8 cellular contexts compared by ENCODE assay signal in the genomic region with DNA sequence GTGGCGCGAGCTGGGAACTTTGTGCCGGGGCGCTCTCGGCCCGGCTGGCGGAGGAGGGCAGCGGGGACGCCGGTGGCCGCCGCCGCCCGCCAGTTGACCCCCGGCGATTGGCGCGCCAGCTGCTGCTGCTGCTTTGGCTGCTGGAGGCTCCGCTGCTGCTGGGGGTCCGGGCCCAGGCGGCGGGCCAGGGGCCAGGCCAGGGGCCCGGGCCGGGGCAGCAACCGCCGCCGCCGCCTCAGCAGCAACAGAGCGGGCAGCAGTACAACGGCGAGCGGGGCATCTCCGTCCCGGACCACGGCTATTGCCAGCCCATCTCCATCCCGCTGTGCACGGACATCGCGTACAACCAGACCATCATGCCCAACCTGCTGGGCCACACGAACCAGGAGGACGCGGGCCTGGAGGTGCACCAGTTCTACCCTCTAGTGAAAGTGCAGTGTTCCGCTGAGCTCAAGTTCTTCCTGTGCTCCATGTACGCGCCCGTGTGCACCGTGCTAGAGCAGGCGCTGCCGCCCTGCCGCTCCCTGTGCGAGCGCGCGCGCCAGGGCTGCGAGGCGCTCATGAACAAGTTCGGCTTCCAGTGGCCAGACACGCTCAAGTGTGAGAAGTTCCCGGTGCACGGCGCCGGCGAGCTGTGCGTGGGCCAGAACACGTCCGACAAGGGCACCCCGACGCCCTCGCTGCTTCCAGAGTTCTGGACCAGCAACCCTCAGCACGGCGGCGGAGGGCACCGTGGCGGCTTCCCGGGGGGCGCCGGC. TPM values are rescaled to one million over a fixed set of nuclear protein-coding genes. Genes with fewer than 3 reads are reported as not detected.
DNase-seq lines count a peak whose midpoint lies in the region; ATAC-seq and TF ChIP-seq lines count a peak whose summit lies in the region.

No MANE protein-coding gene starts in this region.

- TF ChIP-seq CTCF in GM13977 (IDR thresholded peaks at IDR 0.05; ENCODE audit: extremely low read depth, insufficient read depth, missing control alignments): no peak
- TF ChIP-seq CTCF in WTC11 (IDR thresholded peaks at IDR 0.05): no peak
- no peak for TF ChIP-seq CTCF in fibroblast of the aortic adventitia (IDR thresholded peaks at IDR 0.05; ENCODE audit: insufficient read depth, low read length)
- no peak for TF ChIP-seq CTCF in natural killer cell (IDR thresholded peaks at IDR 0.05)

- H3K4me1 Mint-ChIP-seq in WTC11 (peaks cover 31% of the 10 kb centered on the region), natural killer cell (no peaks in the 10 kb centered on the region)

- intact Hi-C loops in natural killer cell (cut with micrococcal nuclease): no loop called here

- H3K27ac Mint-ChIP-seq in WTC11 (no peak overlapping the region), natural killer cell (no peak overlapping the region)

- H3K9me3 Mint-ChIP-seq in WTC11 (no peaks in the 10 kb centered on the region), natural killer cell (no peaks in the 10 kb centered on the region)

- DNase-seq in ACHN (peak; percentile 76), GM13977 (ENCODE audit: low spot score) (peak; percentile 56), NCI-H146 treated with DMSO at 0.1 percent for 48 hours (lab: John Stamatoyannopoulos, UW; ENCODE audit: unreplicated experiment) (peak; percentile 18), WTC11 (ENCODE audit: low spot score) (peak; percentile 37), fibroblast of the aortic adventitia (ENCODE audit: low read depth) (peak; percentile 74), natural killer cell (no peak), GOT3 (lab: John Stamatoyannopoulos, UW) (no peak)

- CTCF ChIA-PET in WTC11 (lab: Charles Lee): no interaction called here

- in situ Hi-C loops in ACHN (cut with HindIII; ENCODE audit: low pct_ligation_motif_present, low pct_unique_long_range_greater_than_20kb, low sequenced_read_pairs): no loop called here
- in situ Hi-C loops in GM13977 (cut with MboI; ENCODE audit: low pct_unique_long_range_greater_than_20kb, low sequenced_read_pairs, unreplicated experiment): no loop called here

- H3K27me3 Mint-ChIP-seq in WTC11 (ENCODE audit: low read depth) (peaks cover 85% of the 10 kb centered on the region), natural killer cell (ENCODE audit: low read depth in 2 of 2) (peaks cover 17 to 26% of the 10 kb centered on the region in 2 donors)

- peak overlapping the region; percentile 91 for H3K4me3 ChIP-seq in fibroblast of the aortic adventitia (ENCODE audit: low read depth, low read length)

- POLR2A ChIA-PET in WTC11 (lab: Charles Lee): no interaction called here

- H3K36me3 Mint-ChIP-seq in WTC11: no peaks in the 10 kb centered on the region; the same call in 1 of the 2 replicates
- no peaks in the 10 kb centered on the region for H3K36me3 Mint-ChIP-seq in natural killer cell

- H3K4me3 Mint-ChIP-seq in WTC11 (peak overlapping the region; percentile 84), natural killer cell (peak overlapping the region; percentile 72)

- ATAC-seq in HG02840 (IDR thresholded peaks at IDR 0.05; ENCODE audit: low FRiP score, unreplicated experiment): peak; percentile 30
- peak; percentile 12 for ATAC-seq in WTC11
- peak in 1 of 3 donors; percentile 33 for ATAC-seq in natural killer cell

TF ChIP-seq in WTC11, 78 proteins besides CTCF, POLR2A, EP300 and RAD21:
- no peak for TF ChIP-seq ELF4 (CRISPR knock-in tag; IDR thresholded peaks at IDR 0.05; ENCODE audit: low read depth)
- TF ChIP-seq MYBL2 (CRISPR knock-in tag; IDR thresholded peaks at IDR 0.05): 0 out of 2 replicates have a peak, but pooled peaks have one; percentile 31
- TF ChIP-seq, protein P1, sequence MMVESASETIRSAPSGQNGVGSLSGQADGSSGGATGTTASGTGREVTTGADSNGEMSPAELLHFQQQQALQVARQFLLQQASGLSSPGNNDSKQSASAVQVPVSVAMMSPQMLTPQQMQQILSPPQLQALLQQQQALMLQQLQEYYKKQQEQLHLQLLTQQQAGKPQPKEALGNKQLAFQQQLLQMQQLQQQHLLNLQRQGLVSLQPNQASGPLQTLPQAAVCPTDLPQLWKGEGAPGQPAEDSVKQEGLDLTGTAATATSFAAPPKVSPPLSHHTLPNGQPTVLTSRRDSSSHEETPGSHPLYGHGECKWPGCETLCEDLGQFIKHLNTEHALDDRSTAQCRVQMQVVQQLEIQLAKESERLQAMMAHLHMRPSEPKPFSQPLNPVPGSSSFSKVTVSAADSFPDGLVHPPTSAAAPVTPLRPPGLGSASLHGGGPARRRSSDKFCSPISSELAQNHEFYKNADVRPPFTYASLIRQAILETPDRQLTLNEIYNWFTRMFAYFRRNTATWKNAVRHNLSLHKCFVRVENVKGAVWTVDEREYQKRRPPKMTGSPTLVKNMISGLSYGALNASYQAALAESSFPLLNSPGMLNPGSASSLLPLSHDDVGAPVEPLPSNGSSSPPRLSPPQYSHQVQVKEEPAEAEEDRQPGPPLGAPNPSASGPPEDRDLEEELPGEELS (CRISPR knock-in tag; IDR thresholded peaks at IDR 0.05): peak; percentile 70; the same call in 1 of the 2 replicates
- no peak; the same call in 1 of the 2 replicates for TF ChIP-seq TCF7 (CRISPR knock-in tag; IDR thresholded peaks at IDR 0.05; ENCODE audit: low read depth)
- TF ChIP-seq, protein P2, sequence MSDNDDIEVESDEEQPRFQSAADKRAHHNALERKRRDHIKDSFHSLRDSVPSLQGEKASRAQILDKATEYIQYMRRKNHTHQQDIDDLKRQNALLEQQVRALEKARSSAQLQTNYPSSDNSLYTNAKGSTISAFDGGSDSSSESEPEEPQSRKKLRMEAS (CRISPR knock-in tag; IDR thresholded peaks at IDR 0.05): no peak
- no peak for TF ChIP-seq GTF2I (CRISPR knock-in tag; conservative IDR thresholded peaks at IDR 0.05)
- TF ChIP-seq, protein P3, sequence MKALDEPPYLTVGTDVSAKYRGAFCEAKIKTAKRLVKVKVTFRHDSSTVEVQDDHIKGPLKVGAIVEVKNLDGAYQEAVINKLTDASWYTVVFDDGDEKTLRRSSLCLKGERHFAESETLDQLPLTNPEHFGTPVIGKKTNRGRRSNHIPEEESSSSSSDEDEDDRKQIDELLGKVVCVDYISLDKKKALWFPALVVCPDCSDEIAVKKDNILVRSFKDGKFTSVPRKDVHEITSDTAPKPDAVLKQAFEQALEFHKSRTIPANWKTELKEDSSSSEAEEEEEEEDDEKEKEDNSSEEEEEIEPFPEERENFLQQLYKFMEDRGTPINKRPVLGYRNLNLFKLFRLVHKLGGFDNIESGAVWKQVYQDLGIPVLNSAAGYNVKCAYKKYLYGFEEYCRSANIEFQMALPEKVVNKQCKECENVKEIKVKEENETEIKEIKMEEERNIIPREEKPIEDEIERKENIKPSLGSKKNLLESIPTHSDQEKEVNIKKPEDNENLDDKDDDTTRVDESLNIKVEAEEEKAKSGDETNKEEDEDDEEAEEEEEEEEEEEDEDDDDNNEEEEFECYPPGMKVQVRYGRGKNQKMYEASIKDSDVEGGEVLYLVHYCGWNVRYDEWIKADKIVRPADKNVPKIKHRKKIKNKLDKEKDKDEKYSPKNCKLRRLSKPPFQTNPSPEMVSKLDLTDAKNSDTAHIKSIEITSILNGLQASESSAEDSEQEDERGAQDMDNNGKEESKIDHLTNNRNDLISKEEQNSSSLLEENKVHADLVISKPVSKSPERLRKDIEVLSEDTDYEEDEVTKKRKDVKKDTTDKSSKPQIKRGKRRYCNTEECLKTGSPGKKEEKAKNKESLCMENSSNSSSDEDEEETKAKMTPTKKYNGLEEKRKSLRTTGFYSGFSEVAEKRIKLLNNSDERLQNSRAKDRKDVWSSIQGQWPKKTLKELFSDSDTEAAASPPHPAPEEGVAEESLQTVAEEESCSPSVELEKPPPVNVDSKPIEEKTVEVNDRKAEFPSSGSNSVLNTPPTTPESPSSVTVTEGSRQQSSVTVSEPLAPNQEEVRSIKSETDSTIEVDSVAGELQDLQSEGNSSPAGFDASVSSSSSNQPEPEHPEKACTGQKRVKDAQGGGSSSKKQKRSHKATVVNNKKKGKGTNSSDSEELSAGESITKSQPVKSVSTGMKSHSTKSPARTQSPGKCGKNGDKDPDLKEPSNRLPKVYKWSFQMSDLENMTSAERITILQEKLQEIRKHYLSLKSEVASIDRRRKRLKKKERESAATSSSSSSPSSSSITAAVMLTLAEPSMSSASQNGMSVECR (CRISPR knock-in tag; IDR thresholded peaks at IDR 0.05; ENCODE audit: borderline replicate concordance): no peak
- TF ChIP-seq FOXP1 (CRISPR knock-in tag; IDR thresholded peaks at IDR 0.05; ENCODE audit: borderline replicate concordance): no peak
- 0 out of 2 replicates have a peak, but pooled peaks have one; percentile 33 for TF ChIP-seq ATF1 (CRISPR knock-in tag; IDR thresholded peaks at IDR 0.05)
- TF ChIP-seq, protein P4, sequence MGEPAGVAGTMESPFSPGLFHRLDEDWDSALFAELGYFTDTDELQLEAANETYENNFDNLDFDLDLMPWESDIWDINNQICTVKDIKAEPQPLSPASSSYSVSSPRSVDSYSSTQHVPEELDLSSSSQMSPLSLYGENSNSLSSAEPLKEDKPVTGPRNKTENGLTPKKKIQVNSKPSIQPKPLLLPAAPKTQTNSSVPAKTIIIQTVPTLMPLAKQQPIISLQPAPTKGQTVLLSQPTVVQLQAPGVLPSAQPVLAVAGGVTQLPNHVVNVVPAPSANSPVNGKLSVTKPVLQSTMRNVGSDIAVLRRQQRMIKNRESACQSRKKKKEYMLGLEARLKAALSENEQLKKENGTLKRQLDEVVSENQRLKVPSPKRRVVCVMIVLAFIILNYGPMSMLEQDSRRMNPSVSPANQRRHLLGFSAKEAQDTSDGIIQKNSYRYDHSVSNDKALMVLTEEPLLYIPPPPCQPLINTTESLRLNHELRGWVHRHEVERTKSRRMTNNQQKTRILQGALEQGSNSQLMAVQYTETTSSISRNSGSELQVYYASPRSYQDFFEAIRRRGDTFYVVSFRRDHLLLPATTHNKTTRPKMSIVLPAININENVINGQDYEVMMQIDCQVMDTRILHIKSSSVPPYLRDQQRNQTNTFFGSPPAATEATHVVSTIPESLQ (CRISPR knock-in tag; IDR thresholded peaks at IDR 0.05): no peak
- TF ChIP-seq CREB1 (CRISPR knock-in tag; IDR thresholded peaks at IDR 0.05): peak; percentile 14; the same call in 1 of the 2 replicates
- peak; percentile 21; the same call in 1 of the 2 replicates for TF ChIP-seq ZNF121 (CRISPR knock-in tag; IDR thresholded peaks at IDR 0.05)

RNA-seq across cellular contexts. Expression of gene FZD1, which starts 0.9 kb away (rescaled TPM):
- 2.0 TPM in 3 replicates for total RNA-seq in WTC11 (2021)
- 11.8 and 28.7 TPM in 2 replicates for total RNA-seq in fibroblast of the aortic adventitia (ENCODE audit: low replicate concordance)
- total RNA-seq in natural killer cell: under 1 TPM; 0.14 to 0.80 (median 0.65) TPM

Comparison
In these comparisons a context has a peak if more than half of its experiments do, and no peak if none do; other contexts are left out.
1. DNase-seq: peak in ACHN (single experiment), GM13977 (single experiment), NCI-H146 treated with DMSO at 0.1 percent for 48 hours (single experiment), WTC11 (single experiment) and fibroblast of the aortic adventitia (single experiment); none in natural killer cell (single experiment) and GOT3 (single experiment).